ENCODE assay signal across 23 cellular contexts in genomic region chr14:42779024-42779423, GRCh38.
A peak's percentile ranks its signal among the peaks of the same experiment; 100 is the strongest.
DNase-seq lines count a peak whose midpoint lies in the region; ATAC-seq and TF ChIP-seq lines count a peak whose summit lies in the region.
"Had no signal": no experiment of that assay in that cellular context is flagged by ENCODE, and none has a peak within 500 bp of the region (broad histone marks: within the 10 kb centered on the region; RNA-seq: fewer than 3 reads in every experiment).

No MANE protein-coding gene starts in this region.

- no peak for TF ChIP-seq CTCF in brain microvascular endothelial cell (IDR thresholded peaks at IDR 0.05; ENCODE audit: low read depth, low read length, missing control alignments)

- no peak overlapping the region for H3K4me3 ChIP-seq in brain microvascular endothelial cell (ENCODE audit: low read depth, low read length)
- H3K4me3 ChIP-seq: cardiac muscle cell, MG63, upper lobe of left lung had no signal

- no peak overlapping the region for H3K27ac ChIP-seq in brain microvascular endothelial cell
- H3K27ac ChIP-seq: cardiac muscle cell, upper lobe of left lung had no signal

- H3K36me3 ChIP-seq in brain microvascular endothelial cell (replicated peaks): no peaks in the 10 kb centered on the region
- H3K36me3 ChIP-seq: cardiac muscle cell, MG63, upper lobe of left lung had no signal

- DNase-seq in COR-L47 (lab: John Stamatoyannopoulos, UW) (peak; percentile 49), M059J (ENCODE audit: low read depth) (peak; percentile 15), RPMI8226 (peak; percentile 37), fibroblast of peridontal ligament (ENCODE audit: extremely low read depth) (peak; percentile 0), AG20443 (ENCODE audit: low spot score) (no peak), UCSD-AML1 (lab: John Stamatoyannopoulos, UW; ENCODE audit: unreplicated experiment) (no peak), brain microvascular endothelial cell (no peak)
- DNase-seq: activated CD4-positive, alpha-beta T cell treated with anti-CD3 and anti-CD28 coated beads, Interleukin-2, amount 10 ng/mL, durations not matched to agents 24 days and 14 days; activated naive CD8-positive, alpha-beta T cell treated with anti-CD3 and anti-CD28 coated beads, Interleukin-2, amount 10 ng/mL, durations not matched to agents 7 days and 5 days; AML-193; CD8-positive, alpha-beta memory T cell; DND-41; MG63; naive thymus-derived CD4-positive, alpha-beta T cell; NCI-H187; NCI-H510A treated with DMSO at 0.1 percent for 48 hours; right cardiac atrium; upper lobe of left lung had no signal

- no peak for ATAC-seq in HG03354 (IDR thresholded peaks at IDR 0.05; ENCODE audit: poor library complexity, severe bottlenecking, unreplicated experiment)
- ATAC-seq: activated T-helper 17 cell treated with anti-CD3 and anti-CD28 coated beads, Interleukin-2, amount 50 U/mL, for 72 hours; HCT116; naive thymus-derived CD4-positive, alpha-beta T cell; right cardiac atrium; Right ventricle myocardium inferior had no signal

- H3K27me3 ChIP-seq in brain microvascular endothelial cell (replicated peaks): no peaks in the 10 kb centered on the region
- H3K27me3 ChIP-seq: cardiac muscle cell, MG63, upper lobe of left lung had no signal

- in situ Hi-C loops in brain microvascular endothelial cell (cut with HindIII; ENCODE audit: low pct_ligation_motif_present, low sequenced_read_pairs): no loop called here

Comparison
In these comparisons a context has a peak if more than half of its experiments do, and no peak if none do; other contexts are left out.
1. DNase-seq: peak in COR-L47 (single experiment), M059J (single experiment), RPMI8226 (single experiment) and fibroblast of peridontal ligament (single experiment); none in AG20443 (single experiment), UCSD-AML1 (single experiment) and brain microvascular endothelial cell (single experiment).